ENCODE assay signal across 1 cellular context in the genomic region with DNA sequence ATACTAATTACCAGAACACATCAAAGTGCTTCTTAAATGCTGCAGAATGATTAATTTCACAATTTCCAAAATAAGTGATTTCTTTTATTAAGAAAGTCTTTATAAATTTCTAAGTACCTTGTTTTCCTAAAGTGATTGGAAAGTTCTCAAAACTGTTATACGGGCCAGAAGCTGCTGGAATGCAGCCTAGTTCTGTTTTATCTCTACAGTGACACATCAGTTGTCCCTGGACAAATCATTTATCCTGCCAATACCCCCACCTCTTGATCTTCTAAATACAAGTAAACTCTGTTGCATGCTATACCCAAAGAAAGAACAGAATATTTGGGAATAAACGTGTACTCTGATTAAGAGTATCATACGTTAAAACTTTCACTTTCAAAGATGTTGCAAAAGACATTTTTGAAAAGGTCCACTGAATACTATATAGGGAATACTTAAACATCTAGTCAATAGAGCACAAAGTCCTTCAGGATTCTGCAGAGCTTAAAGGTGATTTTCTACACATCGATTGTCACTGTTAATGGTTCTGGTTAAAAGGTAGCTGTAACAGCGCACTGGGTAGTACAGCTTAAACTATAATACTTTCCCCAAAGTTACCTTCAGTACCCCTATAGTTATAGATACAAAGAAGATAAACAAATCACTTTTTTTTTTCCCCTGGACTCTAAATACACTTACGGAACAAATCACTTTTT.
TF ChIP-seq lines count a peak whose summit lies in the region.

No MANE protein-coding gene starts in this region.

TF ChIP-seq in HepG2, 621 proteins besides CTCF, POLR2A, EP300 and RAD21 (continued from another document):
- no peak for TF ChIP-seq SNAPC4 (CRISPR knock-in tag; IDR thresholded peaks at IDR 0.05)
- TF ChIP-seq SOX5 (CRISPR knock-in tag; IDR thresholded peaks at IDR 0.05; ENCODE audit: borderline replicate concordance), result no peak
- TF ChIP-seq ZSCAN20 (CRISPR knock-in tag; IDR thresholded peaks at IDR 0.05; ENCODE audit: borderline replicate concordance), result no peak
- no peak for TF ChIP-seq ZNF564 (CRISPR knock-in tag; IDR thresholded peaks at IDR 0.05)
- TF ChIP-seq MXD4 (CRISPR knock-in tag; IDR thresholded peaks at IDR 0.05), result no peak
- TF ChIP-seq ADNP (CRISPR knock-in tag; IDR thresholded peaks at IDR 0.05), result no peak
- TF ChIP-seq, protein P1, sequence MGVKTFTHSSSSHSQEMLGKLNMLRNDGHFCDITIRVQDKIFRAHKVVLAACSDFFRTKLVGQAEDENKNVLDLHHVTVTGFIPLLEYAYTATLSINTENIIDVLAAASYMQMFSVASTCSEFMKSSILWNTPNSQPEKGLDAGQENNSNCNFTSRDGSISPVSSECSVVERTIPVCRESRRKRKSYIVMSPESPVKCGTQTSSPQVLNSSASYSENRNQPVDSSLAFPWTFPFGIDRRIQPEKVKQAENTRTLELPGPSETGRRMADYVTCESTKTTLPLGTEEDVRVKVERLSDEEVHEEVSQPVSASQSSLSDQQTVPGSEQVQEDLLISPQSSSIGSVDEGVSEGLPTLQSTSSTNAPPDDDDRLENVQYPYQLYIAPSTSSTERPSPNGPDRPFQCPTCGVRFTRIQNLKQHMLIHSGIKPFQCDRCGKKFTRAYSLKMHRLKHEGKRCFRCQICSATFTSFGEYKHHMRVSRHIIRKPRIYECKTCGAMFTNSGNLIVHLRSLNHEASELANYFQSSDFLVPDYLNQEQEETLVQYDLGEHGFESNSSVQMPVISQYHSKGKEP (CRISPR knock-in tag; IDR thresholded peaks at IDR 0.05), result no peak
- TF ChIP-seq ZNF841 (CRISPR knock-in tag; IDR thresholded peaks at IDR 0.05; ENCODE audit: borderline replicate concordance), result no peak
- no peak for TF ChIP-seq JDP2 (CRISPR knock-in tag; IDR thresholded peaks at IDR 0.05; ENCODE audit: borderline replicate concordance)
- TF ChIP-seq SMARCE1 (IDR thresholded peaks at IDR 0.05; ENCODE audit: borderline replicate concordance), result no peak
- no peak for TF ChIP-seq ZNF3 (CRISPR knock-in tag; IDR thresholded peaks at IDR 0.05)
- no peak for TF ChIP-seq NAIF1 (CRISPR knock-in tag; IDR thresholded peaks at IDR 0.05; ENCODE audit: borderline replicate concordance)
